In genomic region chr9:69671291-69671903, GRCh38 we compare ENCODE assay signal across 8 cellular contexts. TPM values are rescaled to one million over a fixed set of nuclear protein-coding genes. Genes with fewer than 3 reads are reported as not detected.
DNase-seq lines count a peak whose midpoint lies in the region; ATAC-seq, FAIRE-seq and TF ChIP-seq lines count a peak whose summit lies in the region.

No MANE protein-coding gene starts in this region.

- H3K4me3 ChIP-seq in heart left ventricle: peak overlapping the region; percentile 48 to 99 (median 82)

- TF ChIP-seq POLR2A in heart left ventricle (IDR thresholded peaks at IDR 0.05) (no peak), GM12892 (IDR thresholded peaks at IDR 0.05; ENCODE audit: low read depth, low read length) (no peak)

- peaks cover 23% of the 10 kb centered on the region for H3K27me3 Mint-ChIP-seq in activated B cell treated with CpG ODN at 0.5 μM for 24 hours

- H3K4me1 ChIP-seq in heart left ventricle: peaks cover 0 to 27% (median 8%) of the 10 kb centered on the region in 12 donors

- peak overlapping the region; percentile 53 for H3K4me3 Mint-ChIP-seq in activated B cell treated with CpG ODN at 0.5 μM for 24 hours

- POLR2A ChIA-PET in activated B cell treated with CpG ODN at 0.5 μM for 24 hours (lab: Charles Lee): no interaction called here

- no peaks in the 10 kb centered on the region for H3K27me3 ChIP-seq in heart left ventricle

- H3K27ac Mint-ChIP-seq in activated B cell treated with CpG ODN at 0.5 μM for 24 hours: no peak overlapping the region

- no peak for ATAC-seq in activated B cell treated with CpG ODN at 0.5 μM for 24 hours (ENCODE audit: low read depth)
- ATAC-seq in heart left ventricle: peak in 3 of 4 donors; percentile 19 to 38 (median 23)
- no peak for ATAC-seq in GM19324 (IDR thresholded peaks at IDR 0.05; ENCODE audit: low FRiP score, unreplicated experiment)

- CTCF ChIA-PET in activated B cell treated with CpG ODN at 0.5 μM for 24 hours (lab: Charles Lee): interaction anchor here (1.0 kb wide), 1 partner anchor 931 kb away, joined by 4 read pairs; no protein-coding TSS in a partner anchor

- FAIRE-seq in GM12892 (lab: Jason Lieb, UNC): no peak

- no peaks in the 10 kb centered on the region for H3K9me3 ChIP-seq in heart left ventricle

- H3K27ac ChIP-seq in heart left ventricle: peak overlapping the region in 11 of 12 donors; percentile 35 to 89 (median 78)

- DNase-seq in HCEC 1CT (peak; percentile 7), activated B cell treated with CpG ODN at 0.5 μM for 24 hours (no peak), heart left ventricle (peak in 2 of 5 donors; percentile 24 to 53), pons (ENCODE audit: low spot score) (peak; percentile 80), GM12892 (ENCODE audit: insufficient read length) (no peak), NCI-H2196 (lab: John Stamatoyannopoulos, UW; ENCODE audit: unreplicated experiment) (no peak), SW 1271 (lab: John Stamatoyannopoulos, UW) (no peak)

- H3K4me1 Mint-ChIP-seq in activated B cell treated with CpG ODN at 0.5 μM for 24 hours: peaks cover 18% of the 10 kb centered on the region

- no peaks in the 10 kb centered on the region for H3K36me3 ChIP-seq in heart left ventricle

- intact Hi-C loops in activated B cell treated with CpG ODN at 0.5 μM for 24 hours (cut with micrococcal nuclease) (no loop called here), heart left ventricle (cut with DNase I) (loop anchor here in 8 of 10 donors (5.0 to 10.0 kb wide), 6 partner anchors 86 to 247 kb away; no protein-coding TSS in a partner anchor)

- WGBS in heart left ventricle, 4 donors: 29 to 43% (median 33%) methylated on average over 18 of the region's 18 CpGs

- H3K9me3 Mint-ChIP-seq in activated B cell treated with CpG ODN at 0.5 μM for 24 hours: no peaks in the 10 kb centered on the region

- no peaks in the 10 kb centered on the region for H3K36me3 Mint-ChIP-seq in activated B cell treated with CpG ODN at 0.5 μM for 24 hours (ENCODE audit: low read depth)

- TF ChIP-seq CTCF in activated B cell treated with CpG ODN at 0.5 μM for 24 hours (IDR thresholded peaks at IDR 0.05): no peak
- TF ChIP-seq CTCF in heart left ventricle (IDR thresholded peaks at IDR 0.05): no peak

RNA-seq across cellular contexts. Expression of gene APBA1, which starts 0.8 kb away (rescaled TPM):
- total RNA-seq in activated B cell treated with CpG ODN at 0.5 μM for 24 hours (not detected in 2 replicates), heart left ventricle (1 to 10 TPM; 1.0 to 6.2 (median 2.4) TPM)
- 1 to 10 TPM in 1 of 2 donors, under 1 TPM in 1; 0.61 to 1.7 TPM for polyA plus RNA-seq in heart left ventricle
- polyA plus RNA-seq in GM12892 (2012; ENCODE audit: missing spikeins): not detected

Comparison
In these comparisons a context has a peak if more than half of its experiments do, and no peak if none do; other contexts are left out.
1. DNase-seq: peak in HCEC 1CT (single experiment) and pons (single experiment); none in activated B cell treated with CpG ODN at 0.5 μM for 24 hours (single experiment), GM12892 (single experiment), NCI-H2196 (single experiment) and SW 1271 (0 of 2).
2. ATAC-seq: peak in heart left ventricle (3 of 4); none in activated B cell treated with CpG ODN at 0.5 μM for 24 hours (single experiment) and GM19324 (single experiment).